In genomic region chr6:81770395-81770794, GRCh38 we compare ENCODE assay signal across 22 cellular contexts.
"Had no signal": no experiment of that assay in that cellular context is flagged by ENCODE, and none has a peak within 500 bp of the region (broad histone marks: within the 10 kb centered on the region; RNA-seq: fewer than 3 reads in every experiment).

No MANE protein-coding gene starts in this region.

- H3K36me3 Mint-ChIP-seq: activated naive CD8-positive, alpha-beta T cell; brain; natural killer cell treated with Interleukin-12 subunit alpha and Interleukin-12 subunit beta and Interleukin-15 and Interleukin-18, amount 100 ng/mL, for 72 hours had no signal

- H3K4me3 Mint-ChIP-seq: activated CD4-positive, alpha-beta T cell treated with anti-CD3 and anti-CD28 coated beads, Interleukin-2, amount 10 ng/mL, durations not matched to agents 24 days and 14 days; activated CD8-positive, alpha-beta T cell treated with anti-CD3 and anti-CD28 coated beads, Interleukin-2, amount 10 ng/mL, durations not matched to agents 7 days and 5 days; activated naive CD8-positive, alpha-beta T cell; activated T-cell treated with anti-CD3 and anti-CD28 coated beads, Interleukin-2, amount 50 U/mL, for 72 hours; brain; natural killer cell treated with Interleukin-12 subunit alpha and Interleukin-12 subunit beta and Interleukin-15 and Interleukin-18, amount 100 ng/mL, for 72 hours; T-helper 17 cell had no signal

- ATAC-seq: activated CD8-positive, alpha-beta T cell treated with anti-CD3 and anti-CD28 coated beads, Interleukin-2, amount 10 ng/mL, durations not matched to agents 7 days and 5 days; activated T-cell treated with anti-CD3 and anti-CD28 coated beads, Interleukin-2, amount 50 U/mL, for 72 hours; natural killer cell treated with Interleukin-12 subunit alpha and Interleukin-12 subunit beta and Interleukin-15 and Interleukin-18, amount 100 ng/mL, for 72 hours; stimulated activated naive CD8-positive, alpha-beta T cell treated with anti-CD3 and anti-CD28 coated beads, Interleukin-15, Interleukin-2, amounts not matched to agents 100 U/mL and 50 U/mL, for 24 hours; T-helper 17 cell had no signal

- H3K9me3 ChIP-seq: colonic mucosa, esophagus muscularis mucosa, left ventricle myocardium inferior, upper lobe of left lung had no signal

- H3K27ac Mint-ChIP-seq: activated CD4-positive, alpha-beta T cell treated with anti-CD3 and anti-CD28 coated beads, Interleukin-2, amount 10 ng/mL, durations not matched to agents 24 days and 14 days; activated CD8-positive, alpha-beta T cell treated with anti-CD3 and anti-CD28 coated beads, Interleukin-2, amount 10 ng/mL, durations not matched to agents 7 days and 5 days; activated naive CD8-positive, alpha-beta T cell; activated T-cell treated with anti-CD3 and anti-CD28 coated beads, Interleukin-2, amount 50 U/mL, for 72 hours; brain; natural killer cell treated with Interleukin-12 subunit alpha and Interleukin-12 subunit beta and Interleukin-15 and Interleukin-18, amount 100 ng/mL, for 72 hours; T-helper 17 cell had no signal

- H3K4me1 Mint-ChIP-seq: brain, T-helper 17 cell had no signal

- DNase-seq: activated CD4-positive, alpha-beta T cell treated with anti-CD3 and anti-CD28 coated beads, Interleukin-2, amount 10 ng/mL, durations not matched to agents 24 days and 14 days; activated CD4-positive, CD25-positive, alpha-beta regulatory T cell; activated CD8-positive, alpha-beta memory T cell treated with anti-CD3 and anti-CD28 coated beads, Interleukin-2, amount 50 U/mL, for 48 hours; activated CD8-positive, alpha-beta T cell treated with anti-CD3 and anti-CD28 coated beads, Interleukin-2, amount 10 ng/mL, durations not matched to agents 7 days and 5 days; activated gamma-delta T cell; activated T-cell treated with anti-CD3 and anti-CD28 coated beads, Interleukin-2, amount 50 U/mL, for 72 hours; central memory CD4-positive, alpha-beta T cell; colonic mucosa; hippocampal formation; kidney; left ventricle myocardium inferior; mesendoderm; posterior cingulate gyrus; stimulated activated CD4-positive, alpha-beta T cell treated with anti-CD3 and anti-CD28 coated beads, Interleukin-15, amount 100 ng/mL, for 24 hours; stimulated activated naive CD8-positive, alpha-beta T cell treated with anti-CD3 and anti-CD28 coated beads, Interleukin-15, Interleukin-2, amounts not matched to agents 100 U/mL and 50 U/mL, for 24 hours; T-helper 17 cell; upper lobe of left lung had no signal

- H3K27me3 ChIP-seq: colonic mucosa, esophagus muscularis mucosa, upper lobe of left lung had no signal

- FAIRE-seq: kidney, TTC549 had no signal

- H3K4me3 ChIP-seq: colonic mucosa, esophagus muscularis mucosa, left ventricle myocardium inferior, upper lobe of left lung had no signal

- H3K36me3 ChIP-seq: colonic mucosa, esophagus muscularis mucosa, left ventricle myocardium inferior, upper lobe of left lung had no signal

- H3K27me3 Mint-ChIP-seq: brain had no signal

- H3K9me3 Mint-ChIP-seq: activated CD4-positive, alpha-beta T cell treated with anti-CD3 and anti-CD28 coated beads, Interleukin-2, amount 10 ng/mL, durations not matched to agents 24 days and 14 days; activated T-cell treated with anti-CD3 and anti-CD28 coated beads, Interleukin-2, amount 50 U/mL, for 72 hours; brain; natural killer cell treated with Interleukin-12 subunit alpha and Interleukin-12 subunit beta and Interleukin-15 and Interleukin-18, amount 100 ng/mL, for 72 hours had no signal
